1 cellular context compared by ENCODE assay signal in the genomic region with DNA sequence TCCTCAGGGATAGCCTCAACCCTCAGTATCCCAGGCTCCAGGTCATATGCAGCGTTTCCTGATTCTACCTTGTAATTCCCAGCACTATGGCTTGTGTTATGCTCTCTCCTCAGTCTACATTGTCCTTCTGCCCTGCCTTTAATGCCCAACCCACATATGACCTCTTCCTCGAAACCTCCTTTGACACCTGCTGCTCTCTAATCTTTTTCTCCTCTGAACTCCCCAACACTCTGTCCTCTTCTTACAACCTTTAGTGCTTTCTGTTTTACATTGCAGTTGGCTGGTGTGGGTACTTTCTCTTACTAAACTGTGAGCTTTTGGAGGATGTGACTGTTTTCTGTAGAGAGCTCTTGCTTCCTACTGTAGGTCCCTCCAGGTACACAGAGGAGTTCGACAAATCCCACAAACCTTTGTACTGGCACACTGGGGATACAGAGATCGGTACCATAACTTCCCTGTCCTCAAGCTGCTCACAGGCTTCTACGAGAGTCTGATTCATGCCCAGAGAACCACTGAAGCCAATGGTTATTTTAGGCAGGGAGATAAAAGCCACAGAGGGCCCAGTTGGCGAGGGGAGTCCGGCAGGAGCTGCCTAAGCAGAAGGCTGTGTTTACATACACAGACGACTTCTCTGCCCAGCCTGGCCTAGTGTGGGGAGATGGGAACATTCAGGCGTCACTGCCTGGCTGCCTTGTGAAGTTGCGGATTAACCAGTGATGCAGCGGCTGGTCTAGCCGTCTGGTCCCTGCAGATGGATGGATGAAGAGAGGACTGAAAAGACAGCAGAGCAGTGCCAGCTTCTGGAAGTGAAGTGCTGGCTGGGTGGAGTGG.
TF ChIP-seq lines count a peak whose summit lies in the region.

No MANE protein-coding gene starts in this region.

TF ChIP-seq in IMR-90, 13 proteins besides CTCF, POLR2A, EP300 and RAD21:
- TF ChIP-seq MAZ (IDR thresholded peaks at IDR 0.05; ENCODE audit: borderline replicate concordance, low read depth, low read length) (no peak), NFE2L2 (IDR thresholded peaks at IDR 0.05; ENCODE audit: low read depth, low read length) (no peak), RFX5 (IDR thresholded peaks at IDR 0.05; ENCODE audit: low read depth, low read length) (no peak), FOS (IDR thresholded peaks at IDR 0.05; ENCODE audit: low read depth, low read length) (no peak), CHD1 (IDR thresholded peaks at IDR 0.05; ENCODE audit: low read depth, low read length) (no peak), BHLHE40 (IDR thresholded peaks at IDR 0.05; ENCODE audit: low read depth, low read length) (no peak), RCOR1 (IDR thresholded peaks at IDR 0.05; ENCODE audit: insufficient replicate concordance, low read length) (no peak), CEBPB (IDR thresholded peaks at IDR 0.05; ENCODE audit: low read depth, low read length) (no peak), MAFK (IDR thresholded peaks at IDR 0.05; ENCODE audit: low read depth, low read length) (no peak), MXI1 (IDR thresholded peaks at IDR 0.05; ENCODE audit: borderline replicate concordance, low read depth, low read length) (no peak), SMC3 (IDR thresholded peaks at IDR 0.05; ENCODE audit: low read depth, low read length) (no peak)
- TF ChIP-seq, protein P1, sequence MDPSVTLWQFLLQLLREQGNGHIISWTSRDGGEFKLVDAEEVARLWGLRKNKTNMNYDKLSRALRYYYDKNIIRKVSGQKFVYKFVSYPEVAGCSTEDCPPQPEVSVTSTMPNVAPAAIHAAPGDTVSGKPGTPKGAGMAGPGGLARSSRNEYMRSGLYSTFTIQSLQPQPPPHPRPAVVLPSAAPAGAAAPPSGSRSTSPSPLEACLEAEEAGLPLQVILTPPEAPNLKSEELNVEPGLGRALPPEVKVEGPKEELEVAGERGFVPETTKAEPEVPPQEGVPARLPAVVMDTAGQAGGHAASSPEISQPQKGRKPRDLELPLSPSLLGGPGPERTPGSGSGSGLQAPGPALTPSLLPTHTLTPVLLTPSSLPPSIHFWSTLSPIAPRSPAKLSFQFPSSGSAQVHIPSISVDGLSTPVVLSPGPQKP (IDR thresholded peaks at IDR 0.05; ENCODE audit: borderline replicate concordance, low read depth, low read length), result no peak
- TF ChIP-seq, protein P2, sequence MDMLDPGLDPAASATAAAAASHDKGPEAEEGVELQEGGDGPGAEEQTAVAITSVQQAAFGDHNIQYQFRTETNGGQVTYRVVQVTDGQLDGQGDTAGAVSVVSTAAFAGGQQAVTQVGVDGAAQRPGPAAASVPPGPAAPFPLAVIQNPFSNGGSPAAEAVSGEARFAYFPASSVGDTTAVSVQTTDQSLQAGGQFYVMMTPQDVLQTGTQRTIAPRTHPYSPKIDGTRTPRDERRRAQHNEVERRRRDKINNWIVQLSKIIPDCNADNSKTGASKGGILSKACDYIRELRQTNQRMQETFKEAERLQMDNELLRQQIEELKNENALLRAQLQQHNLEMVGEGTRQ (IDR thresholded peaks at IDR 0.05; ENCODE audit: low read depth, low read length), result no peak
